Comparison of ENCODE assay signal across 8 cellular contexts in the genomic region with DNA sequence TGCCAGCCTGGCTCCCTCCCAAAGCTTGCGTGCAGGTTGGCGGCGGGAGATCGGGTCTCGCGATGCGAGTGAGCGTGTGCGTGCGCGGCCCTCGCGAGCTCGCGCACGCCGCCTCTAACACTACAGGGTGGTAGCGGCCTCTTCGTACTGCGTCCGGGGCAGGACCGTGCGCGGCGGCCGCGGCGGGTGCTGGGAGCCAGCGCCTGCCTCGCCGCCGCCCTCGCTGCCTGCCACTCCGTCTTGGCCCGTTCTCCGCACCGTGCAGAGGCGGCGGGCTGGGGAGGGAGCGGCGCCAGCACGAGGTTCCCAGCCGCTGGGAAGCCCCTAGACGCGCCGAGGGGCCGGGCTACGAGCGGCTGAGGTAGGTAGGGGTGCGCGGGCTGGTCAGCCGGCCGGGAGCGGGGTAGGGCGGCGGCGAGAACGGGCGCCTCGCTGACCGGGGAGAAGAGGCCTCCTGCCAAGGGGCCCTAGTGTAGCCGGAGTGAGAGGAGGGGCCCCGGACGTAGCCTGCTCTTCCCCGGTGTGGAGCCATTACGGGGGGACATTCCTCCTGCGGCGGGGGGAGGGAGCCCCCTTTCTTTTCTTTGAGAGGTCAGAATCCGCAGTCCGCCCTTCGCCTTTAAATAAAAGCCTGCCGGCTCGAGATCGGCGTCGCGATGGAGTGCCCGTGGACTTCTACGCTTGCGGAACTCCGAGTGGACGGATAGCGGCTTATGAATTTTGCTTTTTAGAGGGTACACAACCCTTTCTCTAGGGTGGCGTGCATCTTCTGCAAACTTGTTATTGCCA. TPM values are rescaled to one million over a fixed set of nuclear protein-coding genes. Genes with fewer than 3 reads are reported as not detected.
DNase-seq lines count a peak whose midpoint lies in the region; ATAC-seq, FAIRE-seq and TF ChIP-seq lines count a peak whose summit lies in the region.

Gene C5orf24, plus strand, starts transcription at position 117 of the 789 bp plus-strand sequence. CDS start 8,933 bp downstream, outside the sequence.

- intact Hi-C loops in esophagus muscularis mucosa (cut with DNase I): loop anchor here (2.0 kb wide), 2 partner anchors 29 to 59 kb away; partner anchors contain the start of genes PCBD2 and TXNDC15

- TF ChIP-seq EP300 in esophagus muscularis mucosa (IDR thresholded peaks at IDR 0.05): no peak

- H3K4me3 Mint-ChIP-seq in activated T-cell treated with anti-CD3 and anti-CD28 coated beads, Interleukin-2, amount 50 U/mL, for 72 hours: peak within 1 kb of the TSS; percentile 85 to 98

- 0% methylated on average over 12 of the region's 84 CpGs for WGBS in esophagus muscularis mucosa

- peak within 1 kb of the TSS; percentile 99 for H3K27ac Mint-ChIP-seq in activated T-cell treated with anti-CD3 and anti-CD28 coated beads, Interleukin-2, amount 50 U/mL, for 72 hours

- TF ChIP-seq CTCF in esophagus muscularis mucosa (IDR thresholded peaks at IDR 0.05): peak in 1 of 3 experiments; percentile 15

- H3K9me3 ChIP-seq in esophagus muscularis mucosa (no peaks in the 10 kb centered on the region), muscle layer of duodenum (ENCODE audit: control insufficient read depth in 1 of 2, low read length in 2 of 2) (no peaks in the 10 kb centered on the region)

- in situ Hi-C loops in KBM-7 (cut with MboI; ENCODE audit: low pct_unique_long_range_greater_than_20kb, low sequenced_read_pairs): no loop called here

- H3K27me3 ChIP-seq in esophagus muscularis mucosa: no peaks in the 10 kb centered on the region
- no peaks in the 10 kb centered on the region for H3K27me3 ChIP-seq in muscle layer of duodenum (ENCODE audit: low read depth, low read length)

- peak; percentile 94 for ATAC-seq in GM21717 (IDR thresholded peaks at IDR 0.05; ENCODE audit: unreplicated experiment)
- peak; percentile 97 to 98 for ATAC-seq in activated T-cell treated with anti-CD3 and anti-CD28 coated beads, Interleukin-2, amount 50 U/mL, for 72 hours (replicated peaks in 1 of 2)

- FAIRE-seq in RCC 7860 (lab: Jason Lieb, UNC): no peak

- DNase-seq in DMS79 (lab: John Stamatoyannopoulos, UW) (peak; percentile 62), KBM-7 (peak; percentile 96), RCC 7860 (ENCODE audit: low spot score) (peak; percentile 91), esophagus muscularis mucosa (ENCODE audit: extremely low spot score) (peak; percentile 96)
- DNase-seq in activated T-cell treated with anti-CD3 and anti-CD28 coated beads, Interleukin-2, amount 50 U/mL, for 72 hours: peak; percentile 94 to 95
- peak; percentile 81 for DNase-seq in stimulated activated CD8-positive, alpha-beta memory T cell treated with anti-CD3 and anti-CD28 coated beads, Interleukin-7, amount 100 ng/mL, for 24 hours (ENCODE audit: low read depth)

- H3K4me1 ChIP-seq in esophagus muscularis mucosa (peaks cover 40 to 54% (median 51%) of the 10 kb centered on the region in 4 donors), muscle layer of duodenum (ENCODE audit: control insufficient read depth in 1 of 2, insufficient read depth in 2 of 2, low read length in 2 of 2) (peaks cover 7 to 17% of the 10 kb centered on the region in 2 donors)

- H3K36me3 Mint-ChIP-seq in activated T-cell treated with anti-CD3 and anti-CD28 coated beads, Interleukin-2, amount 50 U/mL, for 72 hours (ENCODE audit: insufficient read depth in 2 of 2): peaks cover 3 to 4% of the 10 kb centered on the region in 2 donors

- no peaks in the 10 kb centered on the region for H3K9me3 Mint-ChIP-seq in activated T-cell treated with anti-CD3 and anti-CD28 coated beads, Interleukin-2, amount 50 U/mL, for 72 hours

- peak within 1 kb of the TSS; percentile 82 to 97 (median 92) for H3K4me3 ChIP-seq in esophagus muscularis mucosa
- H3K4me3 ChIP-seq in muscle layer of duodenum (ENCODE audit: low read depth in 1 of 2, low read length in 2 of 2): peak within 1 kb of the TSS; percentile 92 to 97

- H3K27ac ChIP-seq in esophagus muscularis mucosa (replicated peaks in 1 of 4) (peak within 1 kb of the TSS; percentile 95 to 99 (median 97)), muscle layer of duodenum (ENCODE audit: low read length) (peak within 1 kb of the TSS; percentile 88)

- TF ChIP-seq POLR2A in esophagus muscularis mucosa (IDR thresholded peaks at IDR 0.05; ENCODE audit: low read depth): peak; percentile 74

- H3K27me3 Mint-ChIP-seq in activated T-cell treated with anti-CD3 and anti-CD28 coated beads, Interleukin-2, amount 50 U/mL, for 72 hours (ENCODE audit: low read depth): no peaks in the 10 kb centered on the region

- peaks cover 39% of the 10 kb centered on the region for H3K4me1 Mint-ChIP-seq in activated T-cell treated with anti-CD3 and anti-CD28 coated beads, Interleukin-2, amount 50 U/mL, for 72 hours (ENCODE audit: low read depth)

- H3K36me3 ChIP-seq in esophagus muscularis mucosa: peaks cover 0 to 20% (median 13%) of the 10 kb centered on the region in 4 donors
- peaks cover 0 to 7% of the 10 kb centered on the region in 2 donors for H3K36me3 ChIP-seq in muscle layer of duodenum (ENCODE audit: control insufficient read depth in 1 of 2, insufficient read depth in 2 of 2, low read length in 2 of 2)

RNA-seq across cellular contexts. Expression of gene C5orf24, which starts in this region (rescaled TPM):
- 10 to 100 TPM; 39.4 TPM for total RNA-seq in activated T-cell treated with anti-CD3 and anti-CD28 coated beads, Interleukin-2, amount 50 U/mL, for 72 hours
- total RNA-seq in esophagus muscularis mucosa: 10 to 100 TPM; 54.0 to 76.4 (median 61.6) TPM

Comparison
In these comparisons a context has a peak if more than half of its experiments do, and no peak if none do; other contexts are left out.
1. Peak in every context shown above with its lines: DNase-seq, ATAC-seq, H3K4me3 ChIP-seq and H3K27ac ChIP-seq.